24 cellular contexts compared by ENCODE assay signal in the genomic region with DNA sequence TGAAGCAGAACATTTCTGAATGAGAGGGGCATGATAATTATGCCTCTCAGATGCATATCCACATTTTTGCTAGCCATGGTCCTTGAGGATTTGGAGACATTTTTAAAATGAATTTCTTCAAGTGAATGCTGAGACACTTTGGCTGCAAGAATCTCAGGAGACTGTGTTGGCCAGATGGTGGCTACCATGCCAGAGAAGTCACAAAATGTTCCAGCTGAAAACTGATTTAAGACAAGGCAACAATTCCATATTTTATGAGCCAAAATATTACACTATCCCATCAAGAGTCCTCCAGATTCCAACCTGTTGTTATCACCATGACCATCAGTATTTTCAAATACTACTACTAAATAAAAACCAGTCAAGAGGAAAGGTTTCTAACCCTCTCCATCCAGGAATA.
DNase-seq lines count a peak whose midpoint lies in the region; ATAC-seq and TF ChIP-seq lines count a peak whose summit lies in the region.
"Had no signal": no experiment of that assay in that cellular context is flagged by ENCODE, and none has a peak within 500 bp of the region (broad histone marks: within the 10 kb centered on the region; RNA-seq: fewer than 3 reads in every experiment).

No MANE protein-coding gene starts in this region.

- peak overlapping the region; percentile 53 to 82 (median 79) for H3K27ac Mint-ChIP-seq in nephron
- H3K27ac Mint-ChIP-seq: CD14-positive monocyte; CD4-positive, alpha-beta T cell; CD8-positive, alpha-beta memory T cell had no signal

- TF ChIP-seq CTCF in nephron (IDR thresholded peaks at IDR 0.05; ENCODE audit: unreplicated experiment in 3 of 3), result no peak

- no peak overlapping the region for H3K4me3 Mint-ChIP-seq in nephron
- H3K4me3 Mint-ChIP-seq: CD14-positive monocyte; CD4-positive, alpha-beta T cell; CD8-positive, alpha-beta memory T cell had no signal

- H3K36me3 Mint-ChIP-seq in nephron (ENCODE audit: low read depth), result peaks cover 4% of the 10 kb centered on the region
- H3K36me3 Mint-ChIP-seq: CD14-positive monocyte; CD8-positive, alpha-beta memory T cell had no signal

- peak overlapping the region; percentile 11 for H3K27ac ChIP-seq in substantia nigra (ENCODE audit: low read depth, low read length, poor library complexity, severe bottlenecking)
- H3K27ac ChIP-seq: A549; BLaER1 treated with 17β-estradiol and CSF1 and Interleukin-3, amounts not matched to agents 10 nM and 100 nM; GM23248 had no signal

- DNase-seq in Right ventricle myocardium superior (no peak), cardiac septum (ENCODE audit: low spot score) (no peak), cerebellar cortex (ENCODE audit: low spot score) (peak; percentile 49), substantia nigra (lab: John Stamatoyannopoulos, UW) (no peak), cerebellar nuclear complex (lab: John Stamatoyannopoulos, UW) (no peak)
- DNase-seq in effector CD4-positive, alpha-beta T cell, result no peak
- DNase-seq: 8988T; ACHN; AML-193; BE2C; Calu3; CD4-positive, alpha-beta T cell; CD8-positive, alpha-beta memory T cell; COR-L47; DMS53; DMS79 treated with DMSO at 0.1 percent for 48 hours; GM23248; H7; HCEC 1CT had no signal

- ATAC-seq in Right ventricle myocardium superior (ENCODE audit: poor library complexity) (peak; percentile 81), GM18511 (IDR thresholded peaks at IDR 0.05; ENCODE audit: unreplicated experiment) (no peak)
- ATAC-seq: A549 had no signal

- intact Hi-C loops in Right ventricle myocardium superior (cut with DNase I) (no loop called here), cardiac septum (cut with DNase I) (no loop called here)

- H3K4me1 Mint-ChIP-seq in nephron, result peaks cover 66% of the 10 kb centered on the region
- H3K4me1 Mint-ChIP-seq: CD8-positive, alpha-beta memory T cell had no signal

- peaks cover 2% of the 10 kb centered on the region for H3K9me3 Mint-ChIP-seq in nephron
- H3K9me3 Mint-ChIP-seq: CD4-positive, alpha-beta T cell; CD8-positive, alpha-beta memory T cell had no signal

- H3K27me3 Mint-ChIP-seq in nephron (ENCODE audit: low read depth), result no peaks in the 10 kb centered on the region
- H3K27me3 Mint-ChIP-seq: CD4-positive, alpha-beta T cell had no signal
